Comparison of ENCODE assay signal across 12 cellular contexts in genomic region chr14:103111297-103111981, GRCh38. TPM values are rescaled to one million over a fixed set of nuclear protein-coding genes. Genes with fewer than 3 reads are reported as not detected.
DNase-seq lines count a peak whose midpoint lies in the region; ATAC-seq, FAIRE-seq and TF ChIP-seq lines count a peak whose summit lies in the region.
"Had no signal": no experiment of that assay in that cellular context is flagged by ENCODE, and none has a peak within 500 bp of the region (broad histone marks: within the 10 kb centered on the region; RNA-seq: fewer than 3 reads in every experiment).

No MANE protein-coding gene starts in this region.

- TF ChIP-seq CTCF in HEK293 (tag by site-specific recombination; IDR thresholded peaks at IDR 0.05) (no peak), lower lobe of right lung (IDR thresholded peaks at IDR 0.05) (no peak), transverse colon (IDR thresholded peaks at IDR 0.05) (no peak)

- no peak for DNase-seq in SJCRH30
- no peak for DNase-seq in lower lobe of right lung
- no peak for DNase-seq in transverse colon
- DNase-seq in OCI-M2 (lab: John Stamatoyannopoulos, UW; ENCODE audit: unreplicated experiment): no peak
- DNase-seq in GM19239 (ENCODE audit: insufficient read length, low spot score): no peak
- no peak for DNase-seq in aorta
- DNase-seq: activated naive CD8-positive, alpha-beta T cell treated with anti-CD3 and anti-CD28 coated beads, Interleukin-2, amount 10 ng/mL, durations not matched to agents 7 days and 5 days; Caco-2; NCI-H510A; retina had no signal

- H3K36me3 ChIP-seq in HEK293 (ENCODE audit: control insufficient read depth in 2 of 2, insufficient read depth in 1 of 2, low read length in 2 of 2) (no peaks in the 10 kb centered on the region), SJCRH30 (no peaks in the 10 kb centered on the region), lower lobe of right lung (no peaks in the 10 kb centered on the region), transverse colon (no peaks in the 10 kb centered on the region), aorta (ENCODE audit: control insufficient read depth in 1 of 2, insufficient read depth in 2 of 2, low read length in 1 of 2) (no peaks in the 10 kb centered on the region)

- no peak overlapping the region for H3K27ac ChIP-seq in HEK293 (ENCODE audit: extremely low read depth, low read depth, low read length)
- peak overlapping the region; percentile 99 for H3K27ac ChIP-seq in SJCRH30
- H3K27ac ChIP-seq in lower lobe of right lung: peak overlapping the region; percentile 46
- peak overlapping the region; percentile 60 to 78 (median 66) for H3K27ac ChIP-seq in transverse colon
- H3K27ac ChIP-seq in aorta (ENCODE audit: low read depth in 1 of 2, low read length in 2 of 2): no peak overlapping the region

- no peak for TF ChIP-seq POLR2A in transverse colon (IDR thresholded peaks at IDR 0.05)

- H3K4me3 ChIP-seq in HEK293 (ENCODE audit: low read depth, low read length) (no peak overlapping the region), SJCRH30 (no peak overlapping the region), lower lobe of right lung (no peak overlapping the region), transverse colon (no peak overlapping the region), aorta (ENCODE audit: low read length in 2 of 2) (no peak overlapping the region)

- CTCF ChIA-PET in HEK293 (lab: Yijun Ruan, JAX): no interaction called here

- no peaks in the 10 kb centered on the region; the same call in 1 of the 2 replicates for H3K4me1 ChIP-seq in HEK293 (ENCODE audit: control insufficient read depth, insufficient read depth, low read length)
- H3K4me1 ChIP-seq in SJCRH30: peaks cover 46% of the 10 kb centered on the region
- peaks cover 51% of the 10 kb centered on the region for H3K4me1 ChIP-seq in lower lobe of right lung
- peaks cover 4 to 53% (median 26%) of the 10 kb centered on the region in 4 donors for H3K4me1 ChIP-seq in transverse colon
- H3K4me1 ChIP-seq in aorta (ENCODE audit: control insufficient read depth in 1 of 2, insufficient read depth in 2 of 2, low read length in 2 of 2): no peaks in the 10 kb centered on the region

- POLR2A ChIA-PET in HEK293 (lab: Yijun Ruan, JAX): no interaction called here

- no peaks in the 10 kb centered on the region for H3K27me3 ChIP-seq in SJCRH30
- H3K27me3 ChIP-seq in lower lobe of right lung (ENCODE audit: low read depth): no peaks in the 10 kb centered on the region
- no peaks in the 10 kb centered on the region for H3K27me3 ChIP-seq in transverse colon
- no peaks in the 10 kb centered on the region for H3K27me3 ChIP-seq in aorta (ENCODE audit: control insufficient read depth in 1 of 2, insufficient read depth in 2 of 2, low read length in 1 of 2)

- ATAC-seq in lower lobe of right lung (peak in 1 of 2 donors; percentile 32), aorta (ENCODE audit: low FRiP score) (no peak)

- FAIRE-seq in GM19239 (lab: Jason Lieb, UNC): no peak

- intact Hi-C loops in lower lobe of right lung (cut with DNase I): no loop called here
- intact Hi-C loops in transverse colon (cut with DNase I; ENCODE audit: low total_unique reads): no loop called here
- intact Hi-C loops in aorta (cut with DNase I): no loop called here

- WGBS in transverse colon (ENCODE audit: low coverage in 1 of 2), 2 donors: 75% methylated on average over 4 of the region's 5 CpGs; no CpG with 5 or more reads in 1 of the 2 donors
- 55 to 57% methylated on average over 5 of the region's 5 CpGs for WGBS in aorta, 2 donors

- in situ Hi-C loops in transverse colon (cut with MboI; ENCODE audit: low pct_ligation_motif_present in 1 of 4, low pct_unique_long_range_greater_than_20kb in 1 of 4, low sequenced_read_pairs in 3 of 4): no loop called here

- H3K9me3 ChIP-seq in HEK293 (ENCODE audit: control insufficient read depth, insufficient read depth, low read depth, low read length): no peaks in the 10 kb centered on the region
- H3K9me3 ChIP-seq in SJCRH30 (replicated peaks): no peaks in the 10 kb centered on the region
- H3K9me3 ChIP-seq in lower lobe of right lung: no peaks in the 10 kb centered on the region
- H3K9me3 ChIP-seq in transverse colon: no peaks in the 10 kb centered on the region
- no peaks in the 10 kb centered on the region for H3K9me3 ChIP-seq in aorta (ENCODE audit: control insufficient read depth, low read length)

- TF ChIP-seq EP300 in transverse colon (IDR thresholded peaks at IDR 0.05; ENCODE audit: low read depth): no peak

TF ChIP-seq in HEK293, 187 proteins besides CTCF, POLR2A, EP300 and RAD21:
- no peak for TF ChIP-seq ZNF433 (tag by site-specific recombination; IDR thresholded peaks at IDR 0.05; ENCODE audit: low read depth)
- TF ChIP-seq ZIC2 (tag by site-specific recombination; IDR thresholded peaks at IDR 0.05): peak; percentile 44; the same call in 1 of the 2 replicates
- TF ChIP-seq PATZ1 (tag by site-specific recombination; IDR thresholded peaks at IDR 0.05): peak; percentile 39; the same call in 1 of the 2 replicates
- TF ChIP-seq KLF9 (tag by site-specific recombination; IDR thresholded peaks at IDR 0.05; ENCODE audit: low read depth): peak; percentile 38; the same call in 1 of the 2 replicates
- peak; percentile 59; the same call in 1 of the 2 replicates for TF ChIP-seq KLF17 (tag by site-specific recombination; IDR thresholded peaks at IDR 0.05)
- TF ChIP-seq ZNF146 (tag by site-specific recombination; IDR thresholded peaks at IDR 0.05): no peak

RNA-seq across cellular contexts. Expression of gene TNFAIP2, which starts 11.8 kb away (rescaled TPM):
- 4.6 and 5.9 TPM in 2 replicates for total RNA-seq in SJCRH30 (2014; rRNA removed; shearing (Covaris generic))
- 254 TPM for total RNA-seq in lower lobe of right lung
- total RNA-seq in transverse colon: 10 to 100 TPM; 25.1 to 76.3 (median 52.7) TPM
- 100 to 1,000 TPM in 1 of 2 donors, 10 to 100 TPM in 1; 87.3 to 219 TPM for total RNA-seq in aorta
- polyA plus RNA-seq in aorta: 10 to 100 TPM; 26.8 to 90.8 TPM

RNA-seq across cellular contexts. Expression of gene EXOC3L4, which starts 16.9 kb away (rescaled TPM):
- total RNA-seq in SJCRH30 (2014; rRNA removed; shearing (Covaris generic)): not detected in 2 replicates
- total RNA-seq in lower lobe of right lung (3.6 TPM), transverse colon (10 to 100 TPM; 15.2 to 49.0 (median 30.3) TPM), aorta (1 to 10 TPM in 1 of 2 donors, under 1 TPM in 1; 0.68 to 4.8 TPM)
- 1 to 10 TPM in 1 of 2 donors, not detected in 1; 7.4 TPM for polyA plus RNA-seq in aorta
- total RNA-seq: activated naive CD8-positive, alpha-beta T cell treated with anti-CD3 and anti-CD28 coated beads, Interleukin-2, amount 10 ng/mL, durations not matched to agents 7 days and 5 days; mononuclear cell had no signal

RNA-seq across cellular contexts. Expression of gene LBHD2, which starts 27.4 kb away (rescaled TPM):
- total RNA-seq in SJCRH30 (2014; rRNA removed; shearing (Covaris generic)): not detected in 2 replicates
- not detected for total RNA-seq in lower lobe of right lung
- not detected for total RNA-seq in transverse colon
- not detected for total RNA-seq in aorta
- not detected for polyA plus RNA-seq in aorta
- total RNA-seq: activated naive CD8-positive, alpha-beta T cell treated with anti-CD3 and anti-CD28 coated beads, Interleukin-2, amount 10 ng/mL, durations not matched to agents 7 days and 5 days; Caco-2; mononuclear cell had no signal

RNA-seq across cellular contexts. Expression of gene CDC42BPB, which starts 54.1 kb away (rescaled TPM):
- 43.4 and 44.7 TPM in 2 replicates for total RNA-seq in SJCRH30 (2014; rRNA removed; shearing (Covaris generic))
- 114 TPM for total RNA-seq in lower lobe of right lung
- 100 to 1,000 TPM; 109 to 160 (median 123) TPM for total RNA-seq in transverse colon
- total RNA-seq in aorta: 100 to 1,000 TPM in 1 of 2 donors, 10 to 100 TPM in 1; 95.8 to 101 TPM
- polyA plus RNA-seq in aorta: 10 to 100 TPM; 18.4 to 31.9 TPM

Comparison
In these comparisons a context has a peak if more than half of its experiments do, and no peak if none do; other contexts are left out.
1. H3K27ac ChIP-seq: peak in SJCRH30 (single experiment), lower lobe of right lung (single experiment) and transverse colon (4 of 4); none in HEK293 (single experiment) and aorta (0 of 2).